In the genomic region with DNA sequence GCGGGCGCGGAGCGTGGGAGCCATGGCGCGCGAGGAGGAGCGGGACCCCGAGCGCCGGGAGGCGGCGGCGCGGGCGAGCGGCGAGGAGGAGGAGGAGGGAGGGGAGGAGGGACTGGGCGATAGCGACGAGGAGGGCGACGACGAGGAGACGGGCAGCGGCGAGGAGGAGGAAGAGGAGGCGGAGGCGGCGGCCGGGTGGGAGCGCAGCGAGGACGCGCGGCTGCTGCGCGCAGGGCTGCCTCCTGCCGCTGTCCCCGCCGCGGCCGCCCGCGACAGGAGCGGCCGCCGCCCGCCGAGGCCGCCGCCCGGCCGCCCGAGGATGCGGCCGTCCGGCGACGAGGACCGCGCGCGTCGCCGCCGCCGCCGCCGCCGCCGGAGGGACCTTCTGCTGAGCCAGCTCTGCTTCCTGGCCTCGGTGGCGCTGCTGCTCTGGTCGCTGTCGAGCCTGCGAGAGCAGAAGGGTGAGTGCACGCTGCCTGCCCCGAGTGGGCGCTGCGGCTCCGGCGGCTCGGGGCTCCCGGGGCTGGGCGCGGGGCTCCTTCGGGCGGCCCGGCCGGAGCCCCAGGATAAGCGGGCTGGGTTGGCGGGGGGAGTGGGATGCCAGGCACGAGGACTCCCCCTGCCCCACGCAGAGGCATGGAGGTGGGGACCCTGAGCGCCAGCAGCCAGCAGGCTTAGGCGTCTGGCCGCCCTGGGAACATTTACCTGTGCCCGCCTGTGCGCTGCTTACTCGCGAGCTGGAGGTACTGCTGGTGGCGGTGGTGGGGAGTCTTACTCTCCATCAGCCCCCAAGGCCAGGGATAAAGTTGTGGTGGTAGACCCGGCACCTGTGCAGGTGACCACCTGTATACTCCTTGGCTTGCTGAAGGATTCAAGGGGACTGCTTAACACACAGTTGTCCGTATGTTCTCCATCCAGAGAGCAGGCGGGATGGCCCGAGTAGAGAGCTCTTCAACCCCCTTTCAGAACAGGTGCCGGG, we compare ENCODE assay signal across 8 cellular contexts. TPM values are rescaled to one million over a fixed set of nuclear protein-coding genes. Genes with fewer than 3 reads are reported as not detected.
DNase-seq lines count a peak whose midpoint lies in the region; ATAC-seq and TF ChIP-seq lines count a peak whose summit lies in the region.
"Had no signal": no experiment of that assay in that cellular context is flagged by ENCODE, and none has a peak within 500 bp of the region (broad histone marks: within the 10 kb centered on the region; RNA-seq: fewer than 3 reads in every experiment).

SLC24A3 (plus strand) TSS at position 119 of the 979 bp plus-strand sequence.

- no peak for ATAC-seq in HG02852 (IDR thresholded peaks at IDR 0.05; ENCODE audit: unreplicated experiment)

- no peak within 1 kb of the TSS for H3K56ac ChIP-seq in H9 (ENCODE audit: insufficient read length, low read depth, low read length)

- no peaks in the 10 kb centered on the region for H4K20me1 ChIP-seq in H9 (ENCODE audit: control insufficient read depth, insufficient read depth, insufficient read length)

- H3K9ac ChIP-seq in H9 (ENCODE audit: extremely low read depth, insufficient read length, low read length), result no peak within 1 kb of the TSS
- peak within 1 kb of the TSS; percentile 21 to 56 for H3K9ac ChIP-seq in stomach smooth muscle (ENCODE audit: low read length in 2 of 2)

- H3K36me3 ChIP-seq in GM06990 (ENCODE audit: control insufficient read depth, insufficient read depth, low read length), result no peaks in the 10 kb centered on the region
- no peaks in the 10 kb centered on the region for H3K36me3 ChIP-seq in stomach smooth muscle (ENCODE audit: control insufficient read depth in 2 of 2, insufficient read depth in 2 of 2, low read length in 2 of 2)

- no peaks in the 10 kb centered on the region for H3K79me1 ChIP-seq in H9 (ENCODE audit: insufficient read depth, low read depth, low read length, poor library complexity, severe bottlenecking)

- TF ChIP-seq POLR2A in lower leg skin (IDR thresholded peaks at IDR 0.05), result no peak

- H3K4me3 ChIP-seq in GM06990 (replicated peaks; ENCODE audit: low read depth, low read length) (peak within 1 kb of the TSS; percentile 49), lower leg skin (ENCODE audit: low read depth, poor library complexity, severe bottlenecking) (peak within 1 kb of the TSS; percentile 27), stomach smooth muscle (ENCODE audit: low read length in 2 of 2) (peak within 1 kb of the TSS; percentile 67 to 73)

- WGBS in H9 (ENCODE audit: extremely low coverage, insufficient read length, low lambda C conversion rate), result no CpG with 5 or more reads among the region's 108 CpGs
- 2 to 4% methylated on average over 40 to 93 of the region's 108 CpGs for WGBS in lower leg skin, 2 donors

- H3K27ac ChIP-seq in H9 (ENCODE audit: insufficient read length, low read depth, low read length) (no peak within 1 kb of the TSS), stomach smooth muscle (ENCODE audit: low read length) (no peak within 1 kb of the TSS)

- no peak within 1 kb of the TSS for H2AFZ ChIP-seq in H9 (ENCODE audit: low read length)

- H3K4me2 ChIP-seq in H9 (ENCODE audit: insufficient read depth, insufficient read length, low read length), result peak within 1 kb of the TSS; percentile 74

- H3K14ac ChIP-seq in H9 (ENCODE audit: insufficient read depth, low read length), result peak within 1 kb of the TSS; percentile 24; the same call in 1 of the 2 replicates

- no peak within 1 kb of the TSS for H3K23ac ChIP-seq in H9 (ENCODE audit: insufficient read length, low read depth, low read length)

- DNase-seq in GM06990 (ENCODE audit: extremely low read depth, insufficient read length) (peak; percentile 34), H9 (peak; percentile 75), NOMO-1 (lab: John Stamatoyannopoulos, UW; ENCODE audit: unreplicated experiment in 2 of 2) (peak; percentile 73 to 84), ecto neural progenitor cell (ENCODE audit: low spot score) (peak; percentile 89), lower leg skin (ENCODE audit: low spot score in 2 of 2) (peak; percentile 57 to 93)

- 0 out of 5 replicates have a peak, but pooled peaks cover 0 to 3% of the 10 kb centered on the region in 2 experiments for H3K9me3 Mint-ChIP-seq in H9
- H3K9me3 Mint-ChIP-seq: T-helper 1 cell treated with Interleukin-12 subunit alpha and Interleukin-12 subunit beta and Interleukin-4 antibody, amounts not matched to agents 30 μg/mL and 1 μg/mL, for 36 hours had no signal

- H2BK12ac ChIP-seq in H9 (ENCODE audit: insufficient read length, low read depth, low read length), result no peak within 1 kb of the TSS

- no peak within 1 kb of the TSS for H3K4ac ChIP-seq in H9 (ENCODE audit: low read depth, low read length)

- H3K23me2 ChIP-seq in H9 (ENCODE audit: insufficient read length, low read depth, low read length, poor library complexity, severe bottlenecking), result peaks cover 13% of the 10 kb centered on the region

- H2BK20ac ChIP-seq in H9 (ENCODE audit: low read depth, low read length, poor library complexity, severe bottlenecking), result no peak within 1 kb of the TSS

- H4K5ac ChIP-seq in H9 (ENCODE audit: insufficient read length, low read depth, low read length), result no peak within 1 kb of the TSS

- no peaks in the 10 kb centered on the region for H3K79me2 ChIP-seq in H9 (ENCODE audit: insufficient read depth, low read length)

- H3K27me3 ChIP-seq in GM06990 (replicated peaks; ENCODE audit: control insufficient read depth, insufficient read depth, low read length) (peaks cover 6% of the 10 kb centered on the region), H9 (ENCODE audit: insufficient read depth, low read length) (peaks cover 10% of the 10 kb centered on the region; the same call in 1 of the 2 replicates), stomach smooth muscle (ENCODE audit: control insufficient read depth in 1 of 2, insufficient read depth in 2 of 2, low read length in 2 of 2) (peaks cover 0 to 8% of the 10 kb centered on the region in 2 donors)

- H2BK15ac ChIP-seq in H9 (ENCODE audit: low read depth, low read length), result no peak within 1 kb of the TSS

- H2BK120ac ChIP-seq in H9 (ENCODE audit: low read depth, low read length, poor library complexity, severe bottlenecking), result no peak within 1 kb of the TSS

- H3K27ac Mint-ChIP-seq in H9, result no peak within 1 kb of the TSS; a peak in 1 of 7 replicates
- H3K27ac Mint-ChIP-seq: T-helper 1 cell treated with Interleukin-12 subunit alpha and Interleukin-12 subunit beta and Interleukin-4 antibody, amounts not matched to agents 30 μg/mL and 1 μg/mL, for 36 hours had no signal

- H3T11ph ChIP-seq in H9 (ENCODE audit: low read length), result no peak within 1 kb of the TSS

- intact Hi-C loops in lower leg skin (cut with DNase I; ENCODE audit: low total_unique reads), result no loop called here

- H3K9me3 ChIP-seq in H9 (ENCODE audit: control insufficient read depth, low read depth, low read length) (no peaks in the 10 kb centered on the region), stomach smooth muscle (ENCODE audit: control insufficient read depth in 2 of 2, low read length in 2 of 2) (no peaks in the 10 kb centered on the region)

- H3K36me3 Mint-ChIP-seq in H9 (ENCODE audit: insufficient read depth in 1 of 3, low read depth in 3 of 3), result no peaks in the 10 kb centered on the region; a peak in 1 of 7 replicates

- peak; percentile 46 for TF ChIP-seq CTCF in GM06990 (IDR thresholded peaks at IDR 0.05; ENCODE audit: insufficient read depth, low read length, poor library complexity, severe bottlenecking)
- TF ChIP-seq CTCF in H9 (conservative IDR thresholded peaks at IDR 0.05), result peak; percentile 54; the same call in 2 of the 3 replicates
- TF ChIP-seq CTCF in lower leg skin (IDR thresholded peaks at IDR 0.05), result no peak

- H3K18ac ChIP-seq in H9 (ENCODE audit: insufficient read length, low read depth, low read length), result no peak within 1 kb of the TSS

- peaks cover 65% of the 10 kb centered on the region for H3K27me3 Mint-ChIP-seq in H9 (ENCODE audit: low read depth)

- no peak within 1 kb of the TSS for H4K91ac ChIP-seq in H9 (ENCODE audit: insufficient read length, low read depth, low read length)

- H4K8ac ChIP-seq in H9 (replicated peaks; ENCODE audit: insufficient read length, low read depth, low read length), result no peak within 1 kb of the TSS

- H3K4me1 ChIP-seq in H9 (ENCODE audit: insufficient read depth, low read length), result peaks cover 12% of the 10 kb centered on the region
- peaks cover 20% of the 10 kb centered on the region for H3K4me1 ChIP-seq in stomach smooth muscle (ENCODE audit: control insufficient read depth, insufficient read depth, low read length)

- H3K4me3 Mint-ChIP-seq in H9, result peak within 1 kb of the TSS; percentile 55 to 79
- H3K4me3 Mint-ChIP-seq: T-helper 1 cell treated with Interleukin-12 subunit alpha and Interleukin-12 subunit beta and Interleukin-4 antibody, amounts not matched to agents 30 μg/mL and 1 μg/mL, for 36 hours had no signal

- H3K4me1 Mint-ChIP-seq in H9, result peaks cover 30 to 36% of the 10 kb centered on the region in 2 experiments

- H2BK5ac ChIP-seq in H9 (ENCODE audit: insufficient read length, low read length), result no peak within 1 kb of the TSS

- no peak within 1 kb of the TSS for H2AK5ac ChIP-seq in H9 (ENCODE audit: insufficient read length, low read length)

RNA-seq across cellular contexts. Expression of gene SLC24A3, which starts in this region (rescaled TPM):
- total RNA-seq in H9 (2021) (0.83 and 1.1 TPM in 2 replicates), lower leg skin (1 to 10 TPM; 2.3 to 6.9 (median 5.4) TPM)

Comparison
In these comparisons a context has a peak if more than half of its experiments do, and no peak if none do; other contexts are left out.
1. DNase-seq: peak in every context shown above with its lines; median percentile 89 in ecto neural progenitor cell; 78 in NOMO-1; 75 in H9; 75 in lower leg skin; 34 in GM06990.
2. CTCF ChIP-seq: peak in GM06990 (single experiment) and H9 (single experiment); none in lower leg skin (0 of 3).
3. Peak in every context shown above with its lines, with median percentiles within 50 percentile points of each other: H3K4me3 ChIP-seq.